In genomic region chr19:29263305-29264080, GRCh38 we compare ENCODE assay signal across 8 cellular contexts. TPM values are rescaled to one million over a fixed set of nuclear protein-coding genes. Genes with fewer than 3 reads are reported as not detected.
DNase-seq lines count a peak whose midpoint lies in the region; ATAC-seq and TF ChIP-seq lines count a peak whose summit lies in the region.

No MANE protein-coding gene starts in this region.

- TF ChIP-seq CTCF in fibroblast of villous mesenchyme (IDR thresholded peaks at IDR 0.05; ENCODE audit: insufficient read depth, low read depth, low read length) (peak; percentile 38), osteocyte (IDR thresholded peaks at IDR 0.05) (peak; percentile 74), uterus (IDR thresholded peaks at IDR 0.05) (peak; percentile 26 to 38 (median 29))

- no peaks in the 10 kb centered on the region for H3K4me1 ChIP-seq in uterus

- no peak overlapping the region for H3K27ac ChIP-seq in uterus

- H3K27me3 ChIP-seq in uterus, result no peaks in the 10 kb centered on the region

- H3K36me3 Mint-ChIP-seq in osteocyte (ENCODE audit: unreplicated experiment), result no peaks in the 10 kb centered on the region

- no peaks in the 10 kb centered on the region for H3K36me3 ChIP-seq in uterus

- H3K9me3 ChIP-seq in uterus, result no peaks in the 10 kb centered on the region

- no peak overlapping the region for H3K27ac Mint-ChIP-seq in osteocyte (ENCODE audit: unreplicated experiment)

- no peaks in the 10 kb centered on the region for H3K9me3 Mint-ChIP-seq in osteocyte (ENCODE audit: unreplicated experiment)

- H3K27me3 Mint-ChIP-seq in osteocyte (ENCODE audit: unreplicated experiment), result peaks cover 4% of the 10 kb centered on the region

- H3K4me3 ChIP-seq in fibroblast of villous mesenchyme (ENCODE audit: low read depth, low read length) (no peak overlapping the region), uterus (no peak overlapping the region)

- intact Hi-C loops in uterus (cut with DNase I; ENCODE audit: low total_unique reads), result no loop called here

- no peak for TF ChIP-seq POLR2A in uterus (IDR thresholded peaks at IDR 0.05)

- ATAC-seq in GM18867 (IDR thresholded peaks at IDR 0.05; ENCODE audit: unreplicated experiment), result peak; percentile 59

- peak; percentile 28 for DNase-seq in A172 (ENCODE audit: low spot score)
- DNase-seq in NCI-H748 (lab: John Stamatoyannopoulos, UW; ENCODE audit: unreplicated experiment), result peak; percentile 31
- DNase-seq in activated T-cell treated with anti-CD3 and anti-CD28 coated beads, Interleukin-2, amount 50 U/mL, for 1 hour, result peak; percentile 59
- DNase-seq in fibroblast of villous mesenchyme (ENCODE audit: low read depth), result peak; percentile 2
- DNase-seq in osteocyte (ENCODE audit: extremely low spot score, unreplicated experiment), result no peak
- peak in 1 of 2 donors; percentile 20 for DNase-seq in uterus
- no peak for DNase-seq in GF-D8 (lab: John Stamatoyannopoulos, UW)

- H3K4me3 Mint-ChIP-seq in osteocyte (ENCODE audit: unreplicated experiment), result no peak overlapping the region

- H3K4me1 Mint-ChIP-seq in osteocyte (ENCODE audit: unreplicated experiment), result no peaks in the 10 kb centered on the region

RNA-seq across cellular contexts. Expression of gene UQCRFS1, which starts 50.5 kb away (rescaled TPM):
- 75.3 and 88.6 TPM in 2 replicates for total RNA-seq in A172 (2014; rRNA removed; shearing (Covaris generic))
- 32.0 and 41.2 TPM in 2 replicates for total RNA-seq in fibroblast of villous mesenchyme
- total RNA-seq in osteocyte, result 25.4 and 25.6 TPM in 2 replicates
- 10 to 100 TPM; 17.8 to 23.2 (median 20.6) TPM for total RNA-seq in uterus

Comparison
In these comparisons a context has a peak if more than half of its experiments do, and no peak if none do; other contexts are left out.
1. DNase-seq: peak in A172 (single experiment), NCI-H748 (single experiment), activated T-cell treated with anti-CD3 and anti-CD28 coated beads, Interleukin-2, amount 50 U/mL, for 1 hour (single experiment) and fibroblast of villous mesenchyme (single experiment); none in osteocyte (single experiment) and GF-D8 (single experiment).
2. Peak in every context shown above with its lines, with median percentiles within 50 percentile points of each other: CTCF ChIP-seq.